Comparison of ENCODE assay signal across 17 cellular contexts in genomic region chr15:56683925-56684324, GRCh38.
"Had no signal": no experiment of that assay in that cellular context is flagged by ENCODE, and none has a peak within 500 bp of the region (broad histone marks: within the 10 kb centered on the region; RNA-seq: fewer than 3 reads in every experiment).

No MANE protein-coding gene starts in this region.

- ATAC-seq: activated T-cell treated with anti-CD3 and anti-CD28 coated beads, Interleukin-2, amount 50 U/mL, for 72 hours; foreskin keratinocyte; left lung had no signal

- H3K27ac ChIP-seq: foreskin keratinocyte, left lung, thoracic aorta, upper lobe of left lung had no signal

- H3K9me3 ChIP-seq: left lung, thoracic aorta, upper lobe of left lung had no signal

- H3K4me3 ChIP-seq: left lung, thoracic aorta, upper lobe of left lung had no signal

- H3K27me3 ChIP-seq: foreskin keratinocyte, left lung, upper lobe of left lung had no signal

- FAIRE-seq: bronchial epithelial cell had no signal

- H3K36me3 ChIP-seq: thoracic aorta had no signal

- H3K4me1 ChIP-seq: foreskin keratinocyte, left lung had no signal

- DNase-seq: activated CD4-positive, alpha-beta memory T cell treated with anti-CD3 and anti-CD28 coated beads for 36 hours; activated CD4-positive, alpha-beta T cell treated with anti-CD3 and anti-CD28 coated beads for 48 hours; activated effector memory CD4-positive, alpha-beta T cell treated with Interleukin-2 at 50 U/mL for 16 hours; activated naive CD4-positive, alpha-beta T cell treated with anti-CD3 and anti-CD28 coated beads, Interleukin-2, amount 10 ng/mL, durations not matched to agents 7 days and 5 days; activated T-cell treated with anti-CD3 and anti-CD28 coated beads, Interleukin-2, amount 50 U/mL, for 72 hours; amygdala; cerebellar nuclear complex; cortex of kidney; erythroblast; foreskin keratinocyte; left lung; occipital lobe; stimulated activated CD4-positive, alpha-beta T cell treated with anti-CD3 and anti-CD28 coated beads, Interleukin-4, amount 100 ng/mL, for 24 hours; stimulated activated naive CD4-positive, alpha-beta T cell treated with Interleukin-2 at 50 U/mL for 16 hours; upper lobe of left lung had no signal
